Comparison of ENCODE assay signal across 17 cellular contexts in genomic region chr18:26407721-26408601, GRCh38.
"Had no signal": no experiment of that assay in that cellular context is flagged by ENCODE, and none has a peak within 500 bp of the region (broad histone marks: within the 10 kb centered on the region; RNA-seq: fewer than 3 reads in every experiment).

No MANE protein-coding gene starts in this region.

- H3K4me3 Mint-ChIP-seq: activated CD4-positive, alpha-beta memory T cell treated with anti-CD3 and anti-CD28 coated beads, Interleukin-2, amount 10 ng/mL, durations not matched to agents 7 days and 5 days; activated naive CD8-positive, alpha-beta T cell treated with anti-CD3 and anti-CD28 coated beads for 36 hours; activated T-cell treated with anti-CD3 and anti-CD28 coated beads, Interleukin-2, amount 50 U/mL, for 72 hours; nephron progenitor cell; T-cell had no signal

- H3K4me1 ChIP-seq: left lung, upper lobe of left lung had no signal

- H3K36me3 ChIP-seq: left lung, upper lobe of left lung had no signal

- H3K9me3 Mint-ChIP-seq: activated CD4-positive, alpha-beta memory T cell treated with anti-CD3 and anti-CD28 coated beads, Interleukin-2, amount 10 ng/mL, durations not matched to agents 7 days and 5 days; activated naive CD8-positive, alpha-beta T cell treated with anti-CD3 and anti-CD28 coated beads for 36 hours; activated T-cell treated with anti-CD3 and anti-CD28 coated beads, Interleukin-2, amount 50 U/mL, for 72 hours; nephron progenitor cell; T-cell had no signal

- H3K4me1 Mint-ChIP-seq: activated CD4-positive, alpha-beta memory T cell treated with anti-CD3 and anti-CD28 coated beads, Interleukin-2, amount 10 ng/mL, durations not matched to agents 7 days and 5 days; activated naive CD8-positive, alpha-beta T cell treated with anti-CD3 and anti-CD28 coated beads for 36 hours; T-cell had no signal

- H3K9me3 ChIP-seq: left lung, upper lobe of left lung had no signal

- H3K27me3 Mint-ChIP-seq: activated CD4-positive, alpha-beta memory T cell treated with anti-CD3 and anti-CD28 coated beads, Interleukin-2, amount 10 ng/mL, durations not matched to agents 7 days and 5 days; activated naive CD8-positive, alpha-beta T cell treated with anti-CD3 and anti-CD28 coated beads for 36 hours; T-cell had no signal

- H3K27me3 ChIP-seq: left lung, upper lobe of left lung had no signal

- ATAC-seq: activated T-cell treated with anti-CD3 and anti-CD28 coated beads, Interleukin-2, amount 50 U/mL, for 72 hours; left lung; T-cell had no signal

- DNase-seq: activated CD4-positive, alpha-beta memory T cell treated with anti-CD3 and anti-CD28 coated beads, Interleukin-2, amount 10 ng/mL, durations not matched to agents 7 days and 5 days; activated CD4-positive, alpha-beta T cell treated with anti-CD3 and anti-CD28 coated beads for 1 hour; activated CD8-positive, alpha-beta memory T cell treated with anti-CD3 and anti-CD28 coated beads, Interleukin-2, amount 50 U/mL, for 4 hours; activated gamma-delta T cell treated with Interleukin-2 at 50 U/mL for 16 hours; activated naive CD8-positive, alpha-beta T cell treated with anti-CD3 and anti-CD28 coated beads for 36 hours; activated T-cell treated with anti-CD3 and anti-CD28 coated beads, Interleukin-2, amount 50 U/mL, for 72 hours; anterior cingulate cortex; head of caudate nucleus; islet precursor cell; left lung; mesendoderm; nephron progenitor cell; stimulated activated CD4-positive, alpha-beta T cell treated with anti-CD3 and anti-CD28 coated beads, Interleukin-2, amount 100 ng/mL, for 48 hours; stimulated activated naive CD4-positive, alpha-beta T cell treated with Interleukin-2 at 50 U/mL for 16 hours; T-cell; T1000; upper lobe of left lung had no signal

- H3K4me3 ChIP-seq: left lung, upper lobe of left lung had no signal

- H3K27ac ChIP-seq: left lung, upper lobe of left lung had no signal

- H3K27ac Mint-ChIP-seq: activated CD4-positive, alpha-beta memory T cell treated with anti-CD3 and anti-CD28 coated beads, Interleukin-2, amount 10 ng/mL, durations not matched to agents 7 days and 5 days; activated naive CD8-positive, alpha-beta T cell treated with anti-CD3 and anti-CD28 coated beads for 36 hours; activated T-cell treated with anti-CD3 and anti-CD28 coated beads, Interleukin-2, amount 50 U/mL, for 72 hours; nephron progenitor cell; T-cell had no signal

- H3K36me3 Mint-ChIP-seq: activated naive CD8-positive, alpha-beta T cell treated with anti-CD3 and anti-CD28 coated beads for 36 hours; T-cell had no signal
